In the genomic region with DNA sequence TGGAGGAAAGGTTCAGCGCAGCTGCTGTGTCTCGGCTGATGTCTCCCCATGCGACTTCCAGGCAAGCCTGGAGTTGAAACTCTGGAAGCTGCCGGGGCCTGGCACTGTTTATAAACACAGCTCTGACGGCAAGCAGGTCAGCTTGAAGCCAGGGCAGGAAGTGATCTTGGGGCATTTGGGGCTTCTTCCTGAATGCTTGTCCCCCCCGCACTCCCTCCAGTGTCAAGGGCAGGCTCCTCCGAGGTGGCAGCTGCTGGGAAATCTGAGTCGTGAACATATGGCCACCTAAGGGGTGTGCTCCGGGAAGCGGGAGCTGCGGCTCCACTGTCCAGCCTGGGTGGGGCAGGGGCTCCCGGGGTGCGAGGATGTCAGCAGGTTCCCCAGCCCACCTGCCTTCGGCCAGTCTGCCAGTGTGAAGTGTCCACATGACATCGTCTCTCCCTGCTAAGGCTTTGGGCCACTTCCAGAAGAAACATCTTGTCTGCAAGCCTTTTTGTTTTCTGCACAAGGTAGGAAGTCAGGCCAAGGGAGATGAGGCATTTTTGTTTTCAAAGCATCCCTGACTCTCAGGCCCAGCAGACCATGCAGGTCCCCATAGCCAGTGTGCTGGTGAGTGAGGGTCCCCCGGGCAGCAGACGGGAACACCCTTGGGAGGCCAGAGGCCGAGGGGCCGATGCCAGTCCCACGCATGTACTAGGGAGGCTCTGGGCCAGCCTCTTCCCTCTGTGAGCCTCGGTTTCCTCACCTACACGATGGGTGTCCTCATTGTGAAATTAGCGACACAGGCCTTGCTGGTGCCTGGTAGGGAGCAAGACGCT, we compare ENCODE assay signal across 11 cellular contexts. TPM values are rescaled to one million over a fixed set of nuclear protein-coding genes. Genes with fewer than 3 reads are reported as not detected.
A peak's percentile ranks its signal among the peaks of the same experiment; 100 is the strongest.
DNase-seq lines count a peak whose midpoint lies in the region; ATAC-seq and TF ChIP-seq lines count a peak whose summit lies in the region.
"Had no signal": no experiment of that assay in that cellular context is flagged by ENCODE, and none has a peak within 500 bp of the region (broad histone marks: within the 10 kb centered on the region; RNA-seq: fewer than 3 reads in every experiment).

No MANE protein-coding gene starts in this region.

- no peak for ATAC-seq in activated CD8-positive, alpha-beta T cell treated with anti-CD3 and anti-CD28 coated beads, Interleukin-2, amount 10 ng/mL, durations not matched to agents 7 days and 5 days

- in situ Hi-C loops in ACHN (cut with HindIII; ENCODE audit: low pct_ligation_motif_present, low pct_unique_long_range_greater_than_20kb, low sequenced_read_pairs) = no loop called here

- no peaks in the 10 kb centered on the region for H3K9me3 ChIP-seq in neural cell (ENCODE audit: low read length)

- no peak overlapping the region for H2AFZ ChIP-seq in neural cell (ENCODE audit: low read depth, low read length)

- no peak overlapping the region for H3K27ac Mint-ChIP-seq in chondrocyte (ENCODE audit: unreplicated experiment)
- H3K27ac Mint-ChIP-seq in activated CD8-positive, alpha-beta T cell treated with anti-CD3 and anti-CD28 coated beads, Interleukin-2, amount 10 ng/mL, durations not matched to agents 7 days and 5 days = no peak overlapping the region
- H3K27ac Mint-ChIP-seq: memory B cell had no signal

- H3F3A ChIP-seq in neural cell (ENCODE audit: insufficient read depth, low read length, poor library complexity, severe bottlenecking) = no peaks in the 10 kb centered on the region

- no peaks in the 10 kb centered on the region for H3K9me2 ChIP-seq in neural cell (ENCODE audit: insufficient read depth, low read length)

- peaks cover 28% of the 10 kb centered on the region for H3K4me1 Mint-ChIP-seq in chondrocyte (ENCODE audit: low read depth)
- H3K4me1 Mint-ChIP-seq in activated CD8-positive, alpha-beta T cell treated with anti-CD3 and anti-CD28 coated beads, Interleukin-2, amount 10 ng/mL, durations not matched to agents 7 days and 5 days (ENCODE audit: low read depth) = peaks cover 26% of the 10 kb centered on the region

- H3K36me3 ChIP-seq in neural cell (ENCODE audit: insufficient read depth, low read length) = no peaks in the 10 kb centered on the region

- H3K9ac ChIP-seq in neural cell (ENCODE audit: low read length) = no peak overlapping the region

- H3K9me3 Mint-ChIP-seq in chondrocyte (ENCODE audit: low read depth) = no peaks in the 10 kb centered on the region
- no peaks in the 10 kb centered on the region for H3K9me3 Mint-ChIP-seq in activated CD8-positive, alpha-beta T cell treated with anti-CD3 and anti-CD28 coated beads, Interleukin-2, amount 10 ng/mL, durations not matched to agents 7 days and 5 days (ENCODE audit: insufficient read depth)
- H3K9me3 Mint-ChIP-seq: memory B cell had no signal

- no peak for TF ChIP-seq EP300 in neural cell (conservative IDR thresholded peaks at IDR 0.05; ENCODE audit: poor library complexity, severe bottlenecking)

- no peak overlapping the region for H3K4me2 ChIP-seq in neural cell (ENCODE audit: low read length)

- no peak overlapping the region for H3K27ac ChIP-seq in neural cell (ENCODE audit: low read length)

- TF ChIP-seq CTCF in AG04449 (IDR thresholded peaks at IDR 0.05; ENCODE audit: insufficient read depth, low read length, missing control alignments) (no peak), chondrocyte (IDR thresholded peaks at IDR 0.05) (no peak), neural cell (IDR thresholded peaks at IDR 0.05; ENCODE audit: poor library complexity, severe bottlenecking) (no peak)

- H3K27me3 Mint-ChIP-seq in chondrocyte (ENCODE audit: low read depth) = no peaks in the 10 kb centered on the region
- no peaks in the 10 kb centered on the region for H3K27me3 Mint-ChIP-seq in activated CD8-positive, alpha-beta T cell treated with anti-CD3 and anti-CD28 coated beads, Interleukin-2, amount 10 ng/mL, durations not matched to agents 7 days and 5 days (ENCODE audit: low read depth)
- H3K27me3 Mint-ChIP-seq: memory B cell had no signal

- peaks cover 6% of the 10 kb centered on the region for H3K36me3 Mint-ChIP-seq in chondrocyte (ENCODE audit: low read depth)
- H3K36me3 Mint-ChIP-seq in activated CD8-positive, alpha-beta T cell treated with anti-CD3 and anti-CD28 coated beads, Interleukin-2, amount 10 ng/mL, durations not matched to agents 7 days and 5 days (ENCODE audit: low read depth) = peaks cover 5% of the 10 kb centered on the region

- CTCF ChIA-PET in AG04449 (lab: Yijun Ruan, JAX) = interaction anchor here (1.3 kb wide), 1 partner anchor 22 kb away, joined by 12 read pairs; no protein-coding TSS in a partner anchor
- CTCF ChIA-PET in activated CD8-positive, alpha-beta T cell treated with anti-CD3 and anti-CD28 coated beads, Interleukin-2, amount 10 ng/mL, durations not matched to agents 7 days and 5 days (lab: Charles Lee) = no interaction called here

- H4K20me1 ChIP-seq in neural cell (ENCODE audit: insufficient read depth) = peaks cover 15% of the 10 kb centered on the region

- TF ChIP-seq RAD21 in neural cell (conservative IDR thresholded peaks at IDR 0.05) = no peak

- peak overlapping the region; percentile 32 for H3K4me3 ChIP-seq in AG04449 (ENCODE audit: low read depth, low read length)
- peak overlapping the region; percentile 96 for H3K4me3 ChIP-seq in neural cell (ENCODE audit: low read length)

- H3K27me3 ChIP-seq in neural cell (ENCODE audit: insufficient read depth, low read depth, low read length) = no peaks in the 10 kb centered on the region

- H3K79me2 ChIP-seq in neural cell (replicated peaks; ENCODE audit: insufficient read depth, low read length) = peaks cover 40% of the 10 kb centered on the region

- POLR2A ChIA-PET in AG04449 (lab: Yijun Ruan, JAX) = interaction anchor here (0.7 to 1.8 kb wide), 2 partner anchors 25 to 49 kb away, joined by 3 to 5 read pairs; a partner anchor contains a TSS
- POLR2A ChIA-PET in activated CD8-positive, alpha-beta T cell treated with anti-CD3 and anti-CD28 coated beads, Interleukin-2, amount 10 ng/mL, durations not matched to agents 7 days and 5 days (lab: Charles Lee) = no interaction called here

- H3K4me3 Mint-ChIP-seq in chondrocyte (ENCODE audit: unreplicated experiment) = peak overlapping the region; percentile 25
- no peak overlapping the region for H3K4me3 Mint-ChIP-seq in activated CD8-positive, alpha-beta T cell treated with anti-CD3 and anti-CD28 coated beads, Interleukin-2, amount 10 ng/mL, durations not matched to agents 7 days and 5 days

- no peak for DNase-seq in AG04449 (ENCODE audit: low read depth, low spot score)
- peak; percentile 9 for DNase-seq in HCEC 1CT
- DNase-seq in chondrocyte (ENCODE audit: low spot score) = peak; percentile 80
- no peak for DNase-seq in T1000 (lab: John Stamatoyannopoulos, UW)
- no peak for DNase-seq in SHP77 treated with DMSO at 0.1 percent for 48 hours (lab: John Stamatoyannopoulos, UW)
- DNase-seq in activated CD8-positive, alpha-beta T cell treated with anti-CD3 and anti-CD28 coated beads, Interleukin-2, amount 10 ng/mL, durations not matched to agents 7 days and 5 days = no peak
- no peak for DNase-seq in ACHN
- DNase-seq: erythroblast, NCI-H774 had no signal

TF ChIP-seq in neural cell, 6 proteins besides CTCF, POLR2A, EP300 and RAD21 (continues in another document):
- TF ChIP-seq EZH2 (IDR thresholded peaks at IDR 0.05; ENCODE audit: borderline replicate concordance, insufficient read depth, low read length, poor library complexity, severe bottlenecking) = no peak
- no peak for TF ChIP-seq POLR2AphosphoS5 (IDR thresholded peaks at IDR 0.05)
- TF ChIP-seq, protein P1, sequence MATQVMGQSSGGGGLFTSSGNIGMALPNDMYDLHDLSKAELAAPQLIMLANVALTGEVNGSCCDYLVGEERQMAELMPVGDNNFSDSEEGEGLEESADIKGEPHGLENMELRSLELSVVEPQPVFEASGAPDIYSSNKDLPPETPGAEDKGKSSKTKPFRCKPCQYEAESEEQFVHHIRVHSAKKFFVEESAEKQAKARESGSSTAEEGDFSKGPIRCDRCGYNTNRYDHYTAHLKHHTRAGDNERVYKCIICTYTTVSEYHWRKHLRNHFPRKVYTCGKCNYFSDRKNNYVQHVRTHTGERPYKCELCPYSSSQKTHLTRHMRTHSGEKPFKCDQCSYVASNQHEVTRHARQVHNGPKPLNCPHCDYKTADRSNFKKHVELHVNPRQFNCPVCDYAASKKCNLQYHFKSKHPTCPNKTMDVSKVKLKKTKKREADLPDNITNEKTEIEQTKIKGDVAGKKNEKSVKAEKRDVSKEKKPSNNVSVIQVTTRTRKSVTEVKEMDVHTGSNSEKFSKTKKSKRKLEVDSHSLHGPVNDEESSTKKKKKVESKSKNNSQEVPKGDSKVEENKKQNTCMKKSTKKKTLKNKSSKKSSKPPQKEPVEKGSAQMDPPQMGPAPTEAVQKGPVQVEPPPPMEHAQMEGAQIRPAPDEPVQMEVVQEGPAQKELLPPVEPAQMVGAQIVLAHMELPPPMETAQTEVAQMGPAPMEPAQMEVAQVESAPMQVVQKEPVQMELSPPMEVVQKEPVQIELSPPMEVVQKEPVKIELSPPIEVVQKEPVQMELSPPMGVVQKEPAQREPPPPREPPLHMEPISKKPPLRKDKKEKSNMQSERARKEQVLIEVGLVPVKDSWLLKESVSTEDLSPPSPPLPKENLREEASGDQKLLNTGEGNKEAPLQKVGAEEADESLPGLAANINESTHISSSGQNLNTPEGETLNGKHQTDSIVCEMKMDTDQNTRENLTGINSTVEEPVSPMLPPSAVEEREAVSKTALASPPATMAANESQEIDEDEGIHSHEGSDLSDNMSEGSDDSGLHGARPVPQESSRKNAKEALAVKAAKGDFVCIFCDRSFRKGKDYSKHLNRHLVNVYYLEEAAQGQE (IDR thresholded peaks at IDR 0.05; ENCODE audit: borderline replicate concordance) = no peak
- TF ChIP-seq MXI1 (conservative IDR thresholded peaks at IDR 0.05; ENCODE audit: poor library complexity, severe bottlenecking) = no peak

RNA-seq across cellular contexts. Expression of a gene that starts 2.7 kb away (rescaled TPM):
- total RNA-seq in chondrocyte = 26.3 to 29.7 TPM (median 26.7 TPM) in 3 replicates
- 22.3 and 27.0 TPM in 2 replicates for polyA plus RNA-seq in neural cell
- polyA minus RNA-seq in neural cell = 33.7 and 40.2 TPM in 2 replicates
- 10 to 100 TPM; 34.2 to 35.6 TPM for total RNA-seq in activated CD8-positive, alpha-beta T cell treated with anti-CD3 and anti-CD28 coated beads, Interleukin-2, amount 10 ng/mL, durations not matched to agents 7 days and 5 days

RNA-seq across cellular contexts. Expression of a gene that starts 24.9 kb away (rescaled TPM):
- total RNA-seq in chondrocyte = 2,036 to 2,432 TPM (median 2,370 TPM) in 3 replicates
- polyA plus RNA-seq in neural cell = 716 and 865 TPM in 2 replicates
- 1,752 and 2,214 TPM in 2 replicates for polyA minus RNA-seq in neural cell
- total RNA-seq in activated CD8-positive, alpha-beta T cell treated with anti-CD3 and anti-CD28 coated beads, Interleukin-2, amount 10 ng/mL, durations not matched to agents 7 days and 5 days = 1,000 to 10,000 TPM; 1,524 to 1,558 TPM

RNA-seq across cellular contexts. Expression of a gene that starts 39.3 kb away (rescaled TPM):
- total RNA-seq in chondrocyte = 131 to 185 TPM (median 170 TPM) in 3 replicates
- 100 and 118 TPM in 2 replicates for polyA plus RNA-seq in neural cell
- polyA minus RNA-seq in neural cell = 82.8 and 83.9 TPM in 2 replicates
- total RNA-seq in activated CD8-positive, alpha-beta T cell treated with anti-CD3 and anti-CD28 coated beads, Interleukin-2, amount 10 ng/mL, durations not matched to agents 7 days and 5 days = 10 to 100 TPM; 43.0 to 44.9 TPM

RNA-seq across cellular contexts. Expression of a gene that starts 56.5 kb away (rescaled TPM):
- total RNA-seq in chondrocyte = 29.4 to 29.9 TPM (median 29.5 TPM) in 3 replicates
- 1.7 and 2.5 TPM in 2 replicates for polyA plus RNA-seq in neural cell
- 5.3 and 7.5 TPM in 2 replicates for polyA minus RNA-seq in neural cell
- total RNA-seq in activated CD8-positive, alpha-beta T cell treated with anti-CD3 and anti-CD28 coated beads, Interleukin-2, amount 10 ng/mL, durations not matched to agents 7 days and 5 days = 10 to 100 TPM; 59.1 to 63.1 TPM

Comparison
In these comparisons a context has a peak if more than half of its experiments do, and no peak if none do; other contexts are left out.
1. DNase-seq: peak in HCEC 1CT (single experiment) and chondrocyte (single experiment); none in AG04449 (single experiment), T1000 (single experiment), SHP77 treated with DMSO at 0.1 percent for 48 hours (single experiment), activated CD8-positive, alpha-beta T cell treated with anti-CD3 and anti-CD28 coated beads, Interleukin-2, amount 10 ng/mL, durations not matched to agents 7 days and 5 days (single experiment) and ACHN (single experiment).